Comparison of ENCODE assay signal across 8 cellular contexts in genomic region chr2:8515864-8516533, GRCh38.
DNase-seq lines count a peak whose midpoint lies in the region; ATAC-seq and TF ChIP-seq lines count a peak whose summit lies in the region.

No MANE protein-coding gene starts in this region.

- H3K27me3 ChIP-seq in psoas muscle (ENCODE audit: insufficient read depth in 3 of 3, low read length in 2 of 3) = no peaks in the 10 kb centered on the region

- DNase-seq in Right ventricle myocardium superior = peak; percentile 17
- no peak for DNase-seq in left cardiac atrium
- peak; percentile 42 to 78 for DNase-seq in NCI-H526 (lab: John Stamatoyannopoulos, UW)
- peak; percentile 55 for DNase-seq in islet precursor cell
- no peak for DNase-seq in amniotic stem cell (lab: John Stamatoyannopoulos, UW)
- DNase-seq in psoas muscle = no peak
- no peak for DNase-seq in nucleus accumbens (lab: John Stamatoyannopoulos, UW)

- ATAC-seq in Right ventricle myocardium superior (ENCODE audit: poor library complexity) = no peak
- no peak for ATAC-seq in left cardiac atrium
- peak; percentile 41 for ATAC-seq in HG02973 (IDR thresholded peaks at IDR 0.05; ENCODE audit: unreplicated experiment)
- ATAC-seq in psoas muscle = no peak

- H3K4me1 ChIP-seq in psoas muscle = no peaks in the 10 kb centered on the region

- WGBS in psoas muscle, 3 donors = 84 to 92% (median 86%) methylated on average over 5 of the region's 5 CpGs

- H3K4me3 ChIP-seq in psoas muscle = no peak overlapping the region

- H3K9me3 ChIP-seq in psoas muscle = no peaks in the 10 kb centered on the region

- no peak overlapping the region for H3K27ac ChIP-seq in psoas muscle

- no peaks in the 10 kb centered on the region for H3K36me3 ChIP-seq in psoas muscle (ENCODE audit: insufficient read depth in 1 of 2, low read depth in 1 of 2)

- TF ChIP-seq CTCF in psoas muscle (IDR thresholded peaks at IDR 0.05) = no peak

- intact Hi-C loops in Right ventricle myocardium superior (cut with DNase I) (no loop called here), left cardiac atrium (cut with DNase I) (no loop called here), psoas muscle (cut with DNase I) (no loop called here)

Comparison
In these comparisons a context has a peak if more than half of its experiments do, and no peak if none do; other contexts are left out.
1. DNase-seq: peak in Right ventricle myocardium superior (single experiment), NCI-H526 (2 of 2) and islet precursor cell (single experiment); none in left cardiac atrium (single experiment), amniotic stem cell (single experiment), psoas muscle (0 of 2) and nucleus accumbens (0 of 56).